In the genomic region with DNA sequence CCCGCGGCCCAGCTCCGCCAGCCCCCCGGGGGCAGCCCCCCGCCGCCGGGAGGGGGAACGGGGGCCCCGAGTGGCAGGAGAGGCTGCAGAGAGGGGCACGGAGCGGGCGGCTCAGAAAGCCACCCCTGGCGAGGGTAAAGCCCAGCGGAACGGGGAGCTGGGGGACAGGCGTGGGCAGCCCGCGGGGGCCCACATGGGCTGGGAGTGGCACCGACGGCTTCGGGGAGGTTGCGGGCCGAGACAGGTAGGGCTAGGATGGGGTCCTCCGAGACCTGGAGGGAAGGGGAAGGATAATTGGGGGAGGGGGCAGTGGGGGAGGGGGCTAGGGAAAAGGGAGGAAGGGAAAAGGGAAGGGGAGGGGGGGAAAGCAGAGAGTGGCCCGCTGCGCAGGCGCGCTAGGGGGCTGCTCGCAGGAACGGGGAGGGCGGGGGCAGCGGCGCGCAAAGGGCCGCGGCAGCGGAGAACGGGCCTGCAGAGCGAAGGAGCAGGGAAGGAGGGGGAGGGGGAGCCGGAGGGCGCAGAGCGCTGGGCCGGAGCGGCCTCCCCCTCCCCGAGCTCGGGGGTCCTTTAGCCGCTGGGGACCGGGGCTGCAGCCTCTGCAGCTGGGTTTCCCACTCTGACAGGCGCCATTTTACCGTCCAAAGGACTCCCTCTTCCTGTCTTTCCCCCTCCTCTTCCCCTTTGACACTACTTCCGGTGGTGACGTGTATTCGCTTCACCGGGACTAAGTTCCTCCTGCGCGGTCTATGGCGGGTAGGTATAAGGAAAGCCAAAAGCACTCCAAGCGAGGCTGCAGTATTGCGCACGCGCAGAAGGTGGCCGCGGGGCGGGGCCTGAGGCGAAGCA, we compare ENCODE assay signal across 1 cellular context.
TF ChIP-seq lines count a peak whose summit lies in the region.

A gene (minus strand): TSS at position 405 of the 846 bp plus-strand sequence. CDS start 438 bp downstream, outside the sequence.

TF ChIP-seq in HepG2, 621 proteins besides CTCF, POLR2A, EP300 and RAD21 (continued from another document and continues in another):
- TF ChIP-seq, protein P1, sequence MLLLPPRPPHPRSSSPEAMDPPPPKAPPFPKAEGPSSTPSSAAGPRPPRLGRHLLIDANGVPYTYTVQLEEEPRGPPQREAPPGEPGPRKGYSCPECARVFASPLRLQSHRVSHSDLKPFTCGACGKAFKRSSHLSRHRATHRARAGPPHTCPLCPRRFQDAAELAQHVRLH (CRISPR knock-in tag; IDR thresholded peaks at IDR 0.05; ENCODE audit: borderline replicate concordance, low read depth): no peak
- no peak for TF ChIP-seq HNF4G (IDR thresholded peaks at IDR 0.05; ENCODE audit: borderline replicate concordance, low read depth, low read length)
- TF ChIP-seq HNF4G (CRISPR knock-in tag; IDR thresholded peaks at IDR 0.05; ENCODE audit: borderline replicate concordance, low read depth): no peak
- no peak for TF ChIP-seq CREB1 (IDR thresholded peaks at IDR 0.05)
- no peak for TF ChIP-seq CREB1 (CRISPR knock-in tag; IDR thresholded peaks at IDR 0.05)
- TF ChIP-seq ZNF350 (CRISPR knock-in tag; IDR thresholded peaks at IDR 0.05; ENCODE audit: borderline replicate concordance, low read depth): no peak
- peak; percentile 47 for TF ChIP-seq PRPF4 (IDR thresholded peaks at IDR 0.05; ENCODE audit: low read depth, low read length, poor library complexity, severe bottlenecking)
- no peak for TF ChIP-seq HNRNPUL1 (IDR thresholded peaks at IDR 0.05; ENCODE audit: low read depth, low read length)
- TF ChIP-seq SNAI1 (CRISPR knock-in tag; IDR thresholded peaks at IDR 0.05; ENCODE audit: borderline replicate concordance): no peak
- TF ChIP-seq SKI (IDR thresholded peaks at IDR 0.05; ENCODE audit: partially characterized antibody): no peak
- TF ChIP-seq, protein P2, sequence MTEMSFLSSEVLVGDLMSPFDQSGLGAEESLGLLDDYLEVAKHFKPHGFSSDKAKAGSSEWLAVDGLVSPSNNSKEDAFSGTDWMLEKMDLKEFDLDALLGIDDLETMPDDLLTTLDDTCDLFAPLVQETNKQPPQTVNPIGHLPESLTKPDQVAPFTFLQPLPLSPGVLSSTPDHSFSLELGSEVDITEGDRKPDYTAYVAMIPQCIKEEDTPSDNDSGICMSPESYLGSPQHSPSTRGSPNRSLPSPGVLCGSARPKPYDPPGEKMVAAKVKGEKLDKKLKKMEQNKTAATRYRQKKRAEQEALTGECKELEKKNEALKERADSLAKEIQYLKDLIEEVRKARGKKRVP (CRISPR knock-in tag; IDR thresholded peaks at IDR 0.05): no peak
- no peak for TF ChIP-seq SP4 (CRISPR knock-in tag; IDR thresholded peaks at IDR 0.05)
- no peak for TF ChIP-seq RFXAP (CRISPR knock-in tag; IDR thresholded peaks at IDR 0.05; ENCODE audit: borderline replicate concordance)
- TF ChIP-seq WIZ (CRISPR knock-in tag; IDR thresholded peaks at IDR 0.05): 0 out of 2 replicates have a peak, but pooled peaks have one; percentile 37
- TF ChIP-seq, protein P3, sequence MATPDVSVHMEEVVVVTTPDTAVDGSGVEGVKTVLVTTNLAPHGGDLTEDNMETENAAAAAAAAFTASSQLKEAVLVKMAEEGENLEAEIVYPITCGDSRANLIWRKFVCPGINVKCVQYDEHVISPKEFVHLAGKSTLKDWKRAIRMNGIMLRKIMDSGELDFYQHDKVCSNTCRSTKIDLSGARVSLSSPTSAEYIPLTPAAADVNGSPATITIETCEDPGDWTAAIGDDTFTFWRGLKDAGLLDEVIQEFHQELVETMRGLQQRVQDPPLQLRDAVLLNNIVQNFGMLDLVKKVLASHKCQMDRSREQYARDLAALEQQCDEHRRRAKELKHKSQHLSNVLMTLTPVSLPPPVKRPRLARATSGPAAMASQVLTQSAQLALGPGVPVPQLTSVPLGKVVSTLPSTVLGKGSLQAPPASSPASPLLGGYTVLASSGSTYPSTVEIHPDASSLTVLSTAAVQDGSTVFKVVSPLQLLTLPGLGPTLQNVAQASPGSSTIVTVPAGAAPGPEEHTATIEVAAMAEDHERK (CRISPR knock-in tag; IDR thresholded peaks at IDR 0.05; ENCODE audit: low read depth): no peak
- TF ChIP-seq, protein P4, sequence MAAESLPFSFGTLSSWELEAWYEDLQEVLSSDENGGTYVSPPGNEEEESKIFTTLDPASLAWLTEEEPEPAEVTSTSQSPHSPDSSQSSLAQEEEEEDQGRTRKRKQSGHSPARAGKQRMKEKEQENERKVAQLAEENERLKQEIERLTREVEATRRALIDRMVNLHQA (CRISPR knock-in tag; IDR thresholded peaks at IDR 0.05): no peak
- peak; percentile 61; the same call in 1 of the 2 replicates for TF ChIP-seq TAF1 (CRISPR knock-in tag; IDR thresholded peaks at IDR 0.05)
- TF ChIP-seq ZFX (CRISPR knock-in tag; IDR thresholded peaks at IDR 0.05; ENCODE audit: low read depth): peak; percentile 37; the same call in 1 of the 2 replicates
- 0 out of 2 replicates have a peak, but pooled peaks have one; percentile 13 for TF ChIP-seq TGIF2 (CRISPR knock-in tag; IDR thresholded peaks at IDR 0.05)
- peak; percentile 46; the same call in 1 of the 2 replicates for TF ChIP-seq HCFC1 (IDR thresholded peaks at IDR 0.05; ENCODE audit: low read depth, low read length)
- TF ChIP-seq PRMT3 (CRISPR knock-in tag; IDR thresholded peaks at IDR 0.05; ENCODE audit: borderline replicate concordance, low read depth): no peak
- no peak for TF ChIP-seq CBX2 (IDR thresholded peaks at IDR 0.05; ENCODE audit: low read depth, low read length)
- no peak for TF ChIP-seq CBX2 (CRISPR knock-in tag; IDR thresholded peaks at IDR 0.05; ENCODE audit: low read depth)
- TF ChIP-seq SIN3B (IDR thresholded peaks at IDR 0.05; ENCODE audit: low read length): peak; percentile 90
- no peak for TF ChIP-seq ZNF367 (CRISPR knock-in tag; IDR thresholded peaks at IDR 0.05; ENCODE audit: borderline replicate concordance)
- TF ChIP-seq ARHGAP35 (CRISPR knock-in tag; IDR thresholded peaks at IDR 0.05; ENCODE audit: borderline replicate concordance): no peak
- TF ChIP-seq MZF1 (CRISPR knock-in tag; IDR thresholded peaks at IDR 0.05; ENCODE audit: borderline replicate concordance): no peak
- TF ChIP-seq ZNF33B (CRISPR knock-in tag; IDR thresholded peaks at IDR 0.05): 0 out of 2 replicates have a peak, but pooled peaks have one; percentile 11
- peak; percentile 30; the same call in 1 of the 2 replicates for TF ChIP-seq ZSCAN30 (CRISPR knock-in tag; IDR thresholded peaks at IDR 0.05)
- TF ChIP-seq PPARG (CRISPR knock-in tag; conservative IDR thresholded peaks at IDR 0.05): no peak
- TF ChIP-seq ZNF773 (CRISPR knock-in tag; IDR thresholded peaks at IDR 0.05; ENCODE audit: borderline replicate concordance): no peak
- no peak for TF ChIP-seq ZSCAN20 (CRISPR knock-in tag; IDR thresholded peaks at IDR 0.05; ENCODE audit: borderline replicate concordance)
- no peak for TF ChIP-seq ZNF83 (CRISPR knock-in tag; IDR thresholded peaks at IDR 0.05; ENCODE audit: borderline replicate concordance)
- TF ChIP-seq, protein P5, sequence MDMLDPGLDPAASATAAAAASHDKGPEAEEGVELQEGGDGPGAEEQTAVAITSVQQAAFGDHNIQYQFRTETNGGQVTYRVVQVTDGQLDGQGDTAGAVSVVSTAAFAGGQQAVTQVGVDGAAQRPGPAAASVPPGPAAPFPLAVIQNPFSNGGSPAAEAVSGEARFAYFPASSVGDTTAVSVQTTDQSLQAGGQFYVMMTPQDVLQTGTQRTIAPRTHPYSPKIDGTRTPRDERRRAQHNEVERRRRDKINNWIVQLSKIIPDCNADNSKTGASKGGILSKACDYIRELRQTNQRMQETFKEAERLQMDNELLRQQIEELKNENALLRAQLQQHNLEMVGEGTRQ (IDR thresholded peaks at IDR 0.05; ENCODE audit: low read depth, low read length): no peak
- TF ChIP-seq, protein P5 (CRISPR knock-in tag; IDR thresholded peaks at IDR 0.05; ENCODE audit: borderline replicate concordance): no peak
- no peak; the same call in 1 of the 2 replicates for TF ChIP-seq ZNF547 (CRISPR knock-in tag; IDR thresholded peaks at IDR 0.05)
- TF ChIP-seq, protein P6, sequence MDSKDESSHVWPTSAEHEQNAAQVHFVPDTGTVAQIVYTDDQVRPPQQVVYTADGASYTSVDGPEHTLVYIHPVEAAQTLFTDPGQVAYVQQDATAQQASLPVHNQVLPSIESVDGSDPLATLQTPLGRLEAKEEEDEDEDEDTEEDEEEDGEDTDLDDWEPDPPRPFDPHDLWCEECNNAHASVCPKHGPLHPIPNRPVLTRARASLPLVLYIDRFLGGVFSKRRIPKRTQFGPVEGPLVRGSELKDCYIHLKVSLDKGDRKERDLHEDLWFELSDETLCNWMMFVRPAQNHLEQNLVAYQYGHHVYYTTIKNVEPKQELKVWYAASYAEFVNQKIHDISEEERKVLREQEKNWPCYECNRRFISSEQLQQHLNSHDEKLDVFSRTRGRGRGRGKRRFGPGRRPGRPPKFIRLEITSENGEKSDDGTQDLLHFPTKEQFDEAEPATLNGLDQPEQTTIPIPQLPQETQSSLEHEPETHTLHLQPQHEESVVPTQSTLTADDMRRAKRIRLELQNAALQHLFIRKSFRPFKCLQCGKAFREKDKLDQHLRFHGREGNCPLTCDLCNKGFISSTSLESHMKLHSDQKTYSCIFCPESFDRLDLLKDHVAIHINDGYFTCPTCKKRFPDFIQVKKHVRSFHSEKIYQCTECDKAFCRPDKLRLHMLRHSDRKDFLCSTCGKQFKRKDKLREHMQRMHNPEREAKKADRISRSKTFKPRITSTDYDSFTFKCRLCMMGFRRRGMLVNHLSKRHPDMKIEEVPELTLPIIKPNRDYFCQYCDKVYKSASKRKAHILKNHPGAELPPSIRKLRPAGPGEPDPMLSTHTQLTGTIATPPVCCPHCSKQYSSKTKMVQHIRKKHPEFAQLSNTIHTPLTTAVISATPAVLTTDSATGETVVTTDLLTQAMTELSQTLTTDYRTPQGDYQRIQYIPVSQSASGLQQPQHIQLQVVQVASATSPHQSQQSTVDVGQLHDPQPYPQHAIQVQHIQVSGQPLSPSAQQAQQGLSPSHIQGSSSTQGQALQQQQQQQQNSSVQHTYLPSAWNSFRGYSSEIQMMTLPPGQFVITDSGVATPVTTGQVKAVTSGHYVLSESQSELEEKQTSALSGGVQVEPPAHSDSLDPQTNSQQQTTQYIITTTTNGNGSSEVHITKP (CRISPR knock-in tag; IDR thresholded peaks at IDR 0.05; ENCODE audit: low read depth): no peak
- TF ChIP-seq, protein P7, sequence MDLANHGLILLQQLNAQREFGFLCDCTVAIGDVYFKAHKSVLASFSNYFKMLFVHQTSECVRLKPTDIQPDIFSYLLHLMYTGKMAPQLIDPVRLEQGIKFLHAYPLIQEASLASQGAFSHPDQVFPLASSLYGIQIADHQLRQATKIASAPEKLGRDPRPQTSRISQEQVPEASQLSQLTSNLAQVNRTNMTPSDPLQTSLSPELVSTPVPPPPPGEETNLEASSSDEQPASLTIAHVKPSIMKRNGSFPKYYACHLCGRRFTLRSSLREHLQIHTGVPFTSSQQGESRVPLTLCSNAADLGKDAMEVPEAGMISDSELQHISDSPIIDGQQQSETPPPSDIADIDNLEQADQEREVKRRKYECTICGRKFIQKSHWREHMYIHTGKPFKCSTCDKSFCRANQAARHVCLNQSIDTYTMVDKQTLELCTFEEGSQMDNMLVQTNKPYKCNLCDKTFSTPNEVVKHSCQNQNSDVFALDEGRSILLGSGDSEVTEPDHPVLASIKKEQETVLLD (CRISPR knock-in tag; IDR thresholded peaks at IDR 0.05; ENCODE audit: low read depth): peak; percentile 30; the same call in 1 of the 2 replicates
- TF ChIP-seq, protein P8, sequence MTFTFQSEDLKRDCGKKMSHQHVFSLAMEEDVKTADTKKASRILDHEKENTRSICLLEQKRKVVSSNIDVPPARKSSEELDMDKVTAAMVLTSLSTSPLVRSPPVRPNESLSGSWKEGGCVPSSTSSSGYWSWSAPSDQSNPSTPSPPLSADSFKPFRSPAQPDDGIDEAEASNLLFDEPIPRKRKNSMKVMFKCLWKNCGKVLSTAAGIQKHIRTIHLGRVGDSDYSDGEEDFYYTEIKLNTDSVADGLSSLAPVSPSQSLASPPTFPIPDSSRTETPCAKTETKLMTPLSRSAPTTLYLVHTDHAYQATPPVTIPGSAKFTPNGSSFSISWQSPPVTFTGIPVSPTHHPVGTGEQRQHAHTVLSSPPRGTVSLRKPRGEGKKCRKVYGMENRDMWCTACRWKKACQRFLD (CRISPR knock-in tag; IDR thresholded peaks at IDR 0.05; ENCODE audit: borderline replicate concordance): no peak
- no peak for TF ChIP-seq IKZF4 (CRISPR knock-in tag; IDR thresholded peaks at IDR 0.05; ENCODE audit: borderline replicate concordance, low read depth, not compliant biosample characterization)
- TF ChIP-seq EED (CRISPR knock-in tag; IDR thresholded peaks at IDR 0.05): no peak
